ENCODE assay signal across 14 cellular contexts in the genomic region with DNA sequence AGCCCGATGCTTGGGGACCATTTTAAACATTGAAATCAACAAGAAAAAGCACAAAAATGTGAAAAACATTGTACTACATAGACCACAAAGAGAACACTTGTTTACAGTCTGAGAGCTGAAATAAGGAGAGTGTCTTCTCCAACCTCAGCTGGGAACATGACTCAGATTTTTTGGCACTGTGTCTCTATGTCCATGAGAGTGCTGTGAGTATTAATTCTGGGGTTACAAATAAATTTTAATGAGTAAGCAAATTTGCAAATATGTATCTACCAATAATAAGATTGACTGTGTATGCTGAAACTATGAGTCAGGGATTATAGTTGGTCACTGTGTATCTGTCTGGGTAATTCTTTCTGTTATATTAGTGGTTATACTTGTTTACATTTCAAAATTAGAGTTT.
DNase-seq lines count a peak whose midpoint lies in the region; ATAC-seq and TF ChIP-seq lines count a peak whose summit lies in the region.
"Had no signal": no experiment of that assay in that cellular context is flagged by ENCODE, and none has a peak within 500 bp of the region (broad histone marks: within the 10 kb centered on the region; RNA-seq: fewer than 3 reads in every experiment).

No MANE protein-coding gene starts in this region.

- POLR2A ChIA-PET in BJ (lab: Charles Lee) = no interaction called here
- POLR2A ChIA-PET in CD8-positive, alpha-beta memory T cell (lab: Charles Lee) = no interaction called here

- peak overlapping the region; percentile 27 for H3K27ac ChIP-seq in epithelial cell of prostate
- H3K27ac ChIP-seq in CD8-positive, alpha-beta memory T cell (ENCODE audit: low read depth, low read length) = no peak overlapping the region
- H3K27ac ChIP-seq: PC-9, upper lobe of left lung had no signal

- H3K4me1 ChIP-seq in CD8-positive, alpha-beta memory T cell (ENCODE audit: insufficient read depth, low read length) = no peaks in the 10 kb centered on the region
- H3K4me1 ChIP-seq: upper lobe of left lung had no signal

- H3K4me1 Mint-ChIP-seq in CD8-positive, alpha-beta memory T cell = no peaks in the 10 kb centered on the region
- H3K4me1 Mint-ChIP-seq: activated T-helper 17 cell treated with anti-CD3 and anti-CD28 coated beads, Interleukin-2, amount 50 U/mL, for 72 hours had no signal

- TF ChIP-seq CTCF in BJ (IDR thresholded peaks at IDR 0.05; ENCODE audit: insufficient read depth, low read depth, low read length) (no peak), omental fat pad (IDR thresholded peaks at IDR 0.05) (no peak)

- CTCF ChIA-PET in BJ (lab: Yijun Ruan, JAX) = interaction anchor here (0.6 to 1.1 kb wide), 2 partner anchors 25 to 50 kb away, joined by 3 read pairs; no protein-coding TSS in a partner anchor
- CTCF ChIA-PET in CD8-positive, alpha-beta memory T cell (lab: Charles Lee) = interaction anchor here (1.6 kb wide), 1 partner anchor 25 kb away, joined by 3 read pairs; no protein-coding TSS in a partner anchor

- no peaks in the 10 kb centered on the region for H3K9me3 ChIP-seq in CD8-positive, alpha-beta memory T cell (ENCODE audit: low read length)
- H3K9me3 ChIP-seq: upper lobe of left lung had no signal

- no peaks in the 10 kb centered on the region for H3K9me3 Mint-ChIP-seq in CD8-positive, alpha-beta memory T cell
- H3K9me3 Mint-ChIP-seq: activated T-helper 17 cell treated with anti-CD3 and anti-CD28 coated beads, Interleukin-2, amount 50 U/mL, for 72 hours; CD4-positive, alpha-beta T cell had no signal

- peak; percentile 83 for ATAC-seq in omental fat pad (ENCODE audit: low FRiP score)
- ATAC-seq: activated T-helper 17 cell treated with anti-CD3 and anti-CD28 coated beads, Interleukin-2, amount 50 U/mL, for 72 hours had no signal

- no peaks in the 10 kb centered on the region for H3K27me3 ChIP-seq in BJ (ENCODE audit: control insufficient read depth, insufficient read depth, low read length)
- H3K27me3 ChIP-seq in CD8-positive, alpha-beta memory T cell (ENCODE audit: insufficient read depth, low read length, poor library complexity, severe bottlenecking) = no peaks in the 10 kb centered on the region
- H3K27me3 ChIP-seq: upper lobe of left lung had no signal

- DNase-seq in BJ (ENCODE audit: low read depth) (peak; percentile 50), RPMI7951 (ENCODE audit: low read depth) (peak; percentile 58), epithelial cell of prostate (ENCODE audit: low read depth, low spot score) (peak; percentile 83), omental fat pad (ENCODE audit: low spot score) (no peak), DMS79 treated with DMSO at 0.1 percent for 48 hours (lab: John Stamatoyannopoulos, UW) (no peak), posterior vena cava (ENCODE audit: low spot score) (no peak), midbrain (lab: John Stamatoyannopoulos, UW) (no peak)
- no peak for DNase-seq in CD8-positive, alpha-beta memory T cell
- DNase-seq: activated CD4-positive, CD25-positive, alpha-beta regulatory T cell; CD4-positive, alpha-beta T cell; NCI-H1436 treated with DMSO at 0.1 percent for 48 hours; upper lobe of left lung had no signal

- H3K4me3 ChIP-seq in BJ (ENCODE audit: low read depth, low read length) = no peak overlapping the region
- H3K4me3 ChIP-seq in CD8-positive, alpha-beta memory T cell (ENCODE audit: low read length) = no peak overlapping the region
- H3K4me3 ChIP-seq: PC-9, upper lobe of left lung had no signal

- intact Hi-C loops in posterior vena cava (cut with DNase I) = no loop called here

- no peaks in the 10 kb centered on the region for H3K36me3 Mint-ChIP-seq in CD8-positive, alpha-beta memory T cell

- H3K27ac Mint-ChIP-seq in CD8-positive, alpha-beta memory T cell = no peak overlapping the region
- H3K27ac Mint-ChIP-seq: activated T-helper 17 cell treated with anti-CD3 and anti-CD28 coated beads, Interleukin-2, amount 50 U/mL, for 72 hours; CD4-positive, alpha-beta T cell had no signal

- H3K36me3 ChIP-seq in BJ (ENCODE audit: control insufficient read depth, insufficient read depth, low read length) = no peaks in the 10 kb centered on the region
- no peaks in the 10 kb centered on the region for H3K36me3 ChIP-seq in CD8-positive, alpha-beta memory T cell (ENCODE audit: insufficient read depth, low read length)
- H3K36me3 ChIP-seq: upper lobe of left lung had no signal

- no peak overlapping the region for H3K4me3 Mint-ChIP-seq in CD8-positive, alpha-beta memory T cell
- H3K4me3 Mint-ChIP-seq: activated T-helper 17 cell treated with anti-CD3 and anti-CD28 coated beads, Interleukin-2, amount 50 U/mL, for 72 hours; CD4-positive, alpha-beta T cell had no signal

- peaks cover 2 to 6% of the 10 kb centered on the region in 2 donors for H3K27me3 Mint-ChIP-seq in CD8-positive, alpha-beta memory T cell
- H3K27me3 Mint-ChIP-seq: activated T-helper 17 cell treated with anti-CD3 and anti-CD28 coated beads, Interleukin-2, amount 50 U/mL, for 72 hours; CD4-positive, alpha-beta T cell had no signal

Comparison
In these comparisons a context has a peak if more than half of its experiments do, and no peak if none do; other contexts are left out.
1. DNase-seq: peak in BJ (single experiment), RPMI7951 (single experiment) and epithelial cell of prostate (single experiment); none in omental fat pad (single experiment), DMS79 treated with DMSO at 0.1 percent for 48 hours (single experiment), posterior vena cava (single experiment), midbrain (single experiment) and CD8-positive, alpha-beta memory T cell (0 of 5).